In genomic region chr12:50926932-50927331, GRCh38 we compare ENCODE assay signal across 14 cellular contexts. TPM values are rescaled to one million over a fixed set of nuclear protein-coding genes. Genes with fewer than 3 reads are reported as not detected.
DNase-seq lines count a peak whose midpoint lies in the region; ATAC-seq and TF ChIP-seq lines count a peak whose summit lies in the region.
"Not testable (repeated sequence)": the region's sequence is repeated elsewhere in the genome, so short reads cannot be mapped to it uniquely, and the experiment has no call there.
"Had no signal": no experiment of that assay in that cellular context is flagged by ENCODE, and none has a peak within 500 bp of the region (broad histone marks: within the 10 kb centered on the region; RNA-seq: fewer than 3 reads in every experiment).

No MANE protein-coding gene starts in this region.

- not testable (repeated sequence) for TF ChIP-seq CTCF in colonic mucosa (IDR thresholded peaks at IDR 0.05); heart right ventricle (IDR thresholded peaks at IDR 0.05); progenitor cell of endocrine pancreas (IDR thresholded peaks at IDR 0.05; ENCODE audit: unreplicated experiment); suprapubic skin (IDR thresholded peaks at IDR 0.05)

- H3K4me2 ChIP-seq in BLaER1, result peak overlapping the region; percentile 91

- H3K27ac Mint-ChIP-seq in IgD-negative memory B cell (peak overlapping the region; percentile 86 to 88 (median 86)), progenitor cell of endocrine pancreas (peak overlapping the region; percentile 25)
- not testable (repeated sequence) for H3K27ac Mint-ChIP-seq in activated CD8-positive, alpha-beta memory T cell treated with anti-CD3 and anti-CD28 coated beads, Interleukin-2, amount 10 ng/mL, durations not matched to agents 7 days and 5 days

- peak overlapping the region; percentile 69 for H3K4me3 ChIP-seq in BLaER1
- H3K4me3 ChIP-seq in colonic mucosa, result peak overlapping the region; percentile 56
- H3K4me3 ChIP-seq in heart right ventricle, result peak overlapping the region; percentile 50 to 84 (median 74)
- H3K4me3 ChIP-seq in mesodermal cell (ENCODE audit: extremely low read depth, insufficient read depth, low read length, poor library complexity, severe bottlenecking), result peak overlapping the region; percentile 47
- peak overlapping the region; percentile 78 for H3K4me3 ChIP-seq in suprapubic skin

- TF ChIP-seq POLR2A in suprapubic skin (IDR thresholded peaks at IDR 0.05), result not testable (repeated sequence)

- not testable (repeated sequence) for ATAC-seq in activated CD8-positive, alpha-beta memory T cell treated with anti-CD3 and anti-CD28 coated beads, Interleukin-2, amount 10 ng/mL, durations not matched to agents 7 days and 5 days; heart right ventricle

- not testable (repeated sequence) for H3K9me3 ChIP-seq in BLaER1; colonic mucosa; heart right ventricle; mesodermal cell (ENCODE audit: control insufficient read depth, low read length); suprapubic skin

- CTCF ChIA-PET in activated CD8-positive, alpha-beta memory T cell treated with anti-CD3 and anti-CD28 coated beads, Interleukin-2, amount 10 ng/mL, durations not matched to agents 7 days and 5 days (lab: Charles Lee), result interaction anchor here (1.2 kb wide), 1 partner anchor 162 kb away, joined by 4 read pairs; no protein-coding TSS in a partner anchor

- not testable (repeated sequence) for H3K9ac ChIP-seq in BLaER1
- peak overlapping the region in 1 of 2 donors; percentile 66 for H3K9ac ChIP-seq in colonic mucosa (ENCODE audit: low read depth in 2 of 2, low read length in 2 of 2)

- not testable (repeated sequence) for TF ChIP-seq EP300 in suprapubic skin (IDR thresholded peaks at IDR 0.05)

- H3K4me3 Mint-ChIP-seq in IgD-negative memory B cell (peak overlapping the region; percentile 89 to 100 (median 98)), progenitor cell of endocrine pancreas (ENCODE audit: low read depth) (peak overlapping the region; percentile 25)
- peak overlapping the region; percentile 35 for H3K4me3 Mint-ChIP-seq in activated CD8-positive, alpha-beta memory T cell treated with anti-CD3 and anti-CD28 coated beads, Interleukin-2, amount 10 ng/mL, durations not matched to agents 7 days and 5 days

- not testable (repeated sequence) for H3K27me3 Mint-ChIP-seq in IgD-negative memory B cell; activated CD8-positive, alpha-beta memory T cell treated with anti-CD3 and anti-CD28 coated beads, Interleukin-2, amount 10 ng/mL, durations not matched to agents 7 days and 5 days; progenitor cell of endocrine pancreas

- H4K20me1 ChIP-seq in BLaER1, result not testable (repeated sequence)

- not testable (repeated sequence) for H3K36me3 ChIP-seq in BLaER1, colonic mucosa
- H3K36me3 ChIP-seq in heart right ventricle (peaks cover 0 to 28% (median 8%) of the 10 kb centered on the region in 9 donors), mesodermal cell (ENCODE audit: control insufficient read depth, insufficient read depth, low read length) (peaks cover 14% of the 10 kb centered on the region), suprapubic skin (peaks cover 25% of the 10 kb centered on the region)

- not testable (repeated sequence) for H3K9me3 Mint-ChIP-seq in IgD-negative memory B cell; activated CD8-positive, alpha-beta memory T cell treated with anti-CD3 and anti-CD28 coated beads, Interleukin-2, amount 10 ng/mL, durations not matched to agents 7 days and 5 days (ENCODE audit: low read depth); progenitor cell of endocrine pancreas (ENCODE audit: low read depth)

- H3K4me1 ChIP-seq in BLaER1 (peaks cover 66% of the 10 kb centered on the region), colonic mucosa (peaks cover 12% of the 10 kb centered on the region), heart right ventricle (peaks cover 0 to 69% (median 58%) of the 10 kb centered on the region in 9 donors), mesodermal cell (ENCODE audit: control insufficient read depth, insufficient read depth, low read length, poor library complexity, severe bottlenecking) (peaks cover 31% of the 10 kb centered on the region), suprapubic skin (peaks cover 53% of the 10 kb centered on the region)

- not testable (repeated sequence) for DNase-seq in activated CD8-positive, alpha-beta memory T cell treated with anti-CD3 and anti-CD28 coated beads, Interleukin-2, amount 10 ng/mL, durations not matched to agents 7 days and 5 days; heart right ventricle; progenitor cell of endocrine pancreas (ENCODE audit: low spot score, unreplicated experiment); suprapubic skin (ENCODE audit: low spot score in 2 of 2)
- peak; percentile 83 for DNase-seq in colonic mucosa

- H3K27me3 ChIP-seq in BLaER1, colonic mucosa, heart right ventricle, suprapubic skin: not testable (repeated sequence)

- H3K36me3 Mint-ChIP-seq in IgD-negative memory B cell; progenitor cell of endocrine pancreas (ENCODE audit: insufficient read depth): not testable (repeated sequence)
- H3K36me3 Mint-ChIP-seq in activated CD8-positive, alpha-beta memory T cell treated with anti-CD3 and anti-CD28 coated beads, Interleukin-2, amount 10 ng/mL, durations not matched to agents 7 days and 5 days, result peaks cover 11% of the 10 kb centered on the region

- H3K27ac ChIP-seq in BLaER1; mesodermal cell (ENCODE audit: low read depth, low read length, severe bottlenecking): not testable (repeated sequence)
- H3K27ac ChIP-seq in colonic mucosa (peak overlapping the region; percentile 92), heart right ventricle (peak overlapping the region in 8 of 10 donors; percentile 1 to 94 (median 64)), suprapubic skin (peak overlapping the region; percentile 92)

- H3K4me1 Mint-ChIP-seq in IgD-negative memory B cell, result peaks cover 34 to 44% (median 35%) of the 10 kb centered on the region in 3 donors
- H3K4me1 Mint-ChIP-seq in activated CD8-positive, alpha-beta memory T cell treated with anti-CD3 and anti-CD28 coated beads, Interleukin-2, amount 10 ng/mL, durations not matched to agents 7 days and 5 days, result peaks cover 44% of the 10 kb centered on the region
- peaks cover 42% of the 10 kb centered on the region for H3K4me1 Mint-ChIP-seq in progenitor cell of endocrine pancreas (ENCODE audit: low read depth)

- 30 to 40% methylated on average over 3 of the region's 3 CpGs for WGBS in heart right ventricle, 2 donors
- WGBS in mesodermal cell (ENCODE audit: insufficient coverage in 2 of 2), 2 experiments, result no CpG with 5 or more reads among the region's 3 CpGs
- WGBS in suprapubic skin, result 20% methylated on average over 3 of the region's 3 CpGs

- intact Hi-C loops in colonic mucosa (cut with DNase I), result not testable (repeated sequence)
- intact Hi-C loops in heart right ventricle (cut with DNase I), result loop anchor here in 5 of 10 donors (2.0 to 10.0 kb wide), 4 partner anchors 58 to 100 kb away; no protein-coding TSS in a partner anchor

RNA-seq across cellular contexts. Expression of gene HIGD1C, which starts 25.4 kb away (rescaled TPM):
- polyA plus RNA-seq in IgD-negative memory B cell, result 1.4 TPM
- total RNA-seq in activated CD8-positive, alpha-beta memory T cell treated with anti-CD3 and anti-CD28 coated beads, Interleukin-2, amount 10 ng/mL, durations not matched to agents 7 days and 5 days, result not detected
- not detected for total RNA-seq in colonic mucosa
- not detected for total RNA-seq in heart right ventricle
- not detected for polyA plus RNA-seq in heart right ventricle
- polyA plus RNA-seq in mesodermal cell (2013, experiment 1 of 2), result not detected
- polyA plus RNA-seq in mesodermal cell (2013, experiment 2 of 2), result not detected
- not detected in 2 replicates for total RNA-seq in progenitor cell of endocrine pancreas
- total RNA-seq in suprapubic skin, result not detected
- total RNA-seq: activated naive CD4-positive, alpha-beta T cell treated with anti-CD3 and anti-CD28 coated beads, Interleukin-2, amount 50 U/mL, for 72 hours; dermis microvascular lymphatic vessel endothelial cell; glomerular endothelial cell; HT-29; Right ventricle myocardium inferior; T-helper 2 cell treated with Interferon-gamma antibody and Interleukin-4, amounts not matched to agents 100 ng/mL and 5 ng/mL, for 36 hours had no signal

Comparison
In these comparisons a context has a peak if more than half of its experiments do, and no peak if none do; other contexts are left out.
1. H3K4me3 Mint-ChIP-seq: peak in every context shown above with its lines; median percentile 98 in IgD-negative memory B cell; 35 in activated CD8-positive, alpha-beta memory T cell treated with anti-CD3 and anti-CD28 coated beads, Interleukin-2, amount 10 ng/mL, durations not matched to agents 7 days and 5 days; 25 in progenitor cell of endocrine pancreas.